ENCODE assay signal across 1 cellular context in the genomic region with DNA sequence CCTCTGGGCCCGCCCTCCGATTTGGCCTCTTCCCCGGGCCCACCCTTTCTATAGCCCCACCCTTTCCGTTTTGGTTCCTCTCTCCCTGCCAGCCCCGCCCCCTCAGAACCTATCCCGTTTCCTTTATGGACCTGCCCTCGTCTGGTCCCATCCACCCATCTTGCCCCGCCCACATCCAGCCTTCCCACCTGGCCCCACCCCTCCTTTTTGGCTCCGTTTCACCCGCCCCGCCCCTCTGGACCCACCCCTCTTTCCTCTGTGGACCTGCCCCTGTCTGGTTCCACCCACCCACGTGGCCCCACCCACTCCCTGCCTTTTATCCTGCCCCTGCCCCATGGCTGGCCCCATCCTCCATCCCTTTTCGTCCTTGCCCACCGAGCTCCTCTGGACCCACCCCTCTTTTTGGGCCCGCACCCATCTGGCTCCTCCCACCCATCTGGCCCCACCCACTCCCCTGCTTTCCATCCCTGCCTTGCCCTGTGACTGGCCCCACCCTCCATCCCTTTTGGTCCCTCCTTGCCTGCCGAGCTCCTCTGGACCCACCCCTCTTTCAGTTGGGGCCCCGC.
TF ChIP-seq lines count a peak whose summit lies in the region.

No MANE protein-coding gene starts in this region.

TF ChIP-seq in H1, 55 proteins besides CTCF, POLR2A, EP300 and RAD21 (continued from another document):
- no peak for TF ChIP-seq RNF2 (IDR thresholded peaks at IDR 0.05; ENCODE audit: borderline replicate concordance, low read depth, low read length, missing control alignments, poor library complexity, severe bottlenecking)
